ENCODE assay signal across 9 cellular contexts in genomic region chr11:72081184-72081644, GRCh38. TPM values are rescaled to one million over a fixed set of nuclear protein-coding genes. Genes with fewer than 3 reads are reported as not detected.
DNase-seq lines count a peak whose midpoint lies in the region; ATAC-seq and TF ChIP-seq lines count a peak whose summit lies in the region.
"Had no signal": no experiment of that assay in that cellular context is flagged by ENCODE, and none has a peak within 500 bp of the region (broad histone marks: within the 10 kb centered on the region; RNA-seq: fewer than 3 reads in every experiment).

No MANE protein-coding gene starts in this region.

- H3K4me1 ChIP-seq in Caco-2: peaks cover 19% of the 10 kb centered on the region
- H3K4me1 ChIP-seq in Panc1 (ENCODE audit: control insufficient read depth, insufficient read depth, low read length): peaks cover 19% of the 10 kb centered on the region

- ATAC-seq in Panc1 (no peak), HG03521 (IDR thresholded peaks at IDR 0.05; ENCODE audit: unreplicated experiment) (no peak), HG03354 (IDR thresholded peaks at IDR 0.05; ENCODE audit: poor library complexity, severe bottlenecking, unreplicated experiment) (no peak), sciatic nerve (no peak)

- POLR2A ChIA-PET in Caco-2 (lab: Charles Lee) (interaction anchor here (0.5 to 2.0 kb wide), 4 partner anchors 26 to 276 kb away, joined by 3 to 15 read pairs (median 9); partner anchors contain the start of gene ANAPC15), Panc1 (lab: Charles Lee) (interaction anchor here (0.6 to 0.9 kb wide), 3 partner anchors 11 to 994 kb away, joined by 3 to 4 read pairs (median 3); no protein-coding TSS in a partner anchor)

- DNase-seq in Caco-2 (no peak), Panc1 (ENCODE audit: low read depth, low spot score) (no peak), epithelial cell of esophagus (ENCODE audit: low read depth) (no peak), osteocyte (ENCODE audit: extremely low spot score, unreplicated experiment) (no peak), kidney tubule cell (ENCODE audit: low spot score) (no peak), sciatic nerve (ENCODE audit: low spot score) (no peak)
- DNase-seq: retina had no signal

- peaks cover 28% of the 10 kb centered on the region for H3K4me1 Mint-ChIP-seq in Caco-2 (ENCODE audit: low read depth, unreplicated experiment)
- peaks cover 28% of the 10 kb centered on the region for H3K4me1 Mint-ChIP-seq in osteocyte (ENCODE audit: unreplicated experiment)

- TSS peak; percentile 59 for BruUV-seq in Caco-2 (replicated peaks; lab: Mats Ljungman, UMichigan)
- BruUV-seq in Panc1 (replicated peaks; lab: Mats Ljungman, UMichigan): TSS peak; percentile 88

- in situ Hi-C loops in Panc1 (cut with HindIII; ENCODE audit: low pct_unique_long_range_greater_than_20kb, low sequenced_read_pairs): no loop called here

- H3K27me3 ChIP-seq in Caco-2 (replicated peaks; ENCODE audit: control insufficient read depth, insufficient read depth, low read length) (no peaks in the 10 kb centered on the region), Panc1 (ENCODE audit: control insufficient read depth, insufficient read depth, low read length) (no peaks in the 10 kb centered on the region)

- peak overlapping the region; percentile 67 for H3K4me3 ChIP-seq in Caco-2 (ENCODE audit: low read depth, low read length)
- peak overlapping the region; percentile 58 to 92 for H3K4me3 ChIP-seq in Panc1 (ENCODE audit: low read depth in 2 of 2, low read length in 2 of 2)
- peak overlapping the region; percentile 58 for H3K4me3 ChIP-seq in epithelial cell of esophagus (ENCODE audit: low read length)

- H3K27ac ChIP-seq in Panc1 (ENCODE audit: low read length): peak overlapping the region; percentile 92

- CTCF ChIA-PET in Caco-2 (lab: Charles Lee): interaction anchor here (1.2 to 1.7 kb wide), 2 partner anchors 10 to 56 kb away, joined by 10 to 16 read pairs; no protein-coding TSS in a partner anchor
- CTCF ChIA-PET in Panc1 (lab: Charles Lee): interaction anchor here (1.2 kb wide), 2 partner anchors 10 to 56 kb away, joined by 3 to 5 read pairs; no protein-coding TSS in a partner anchor

- peak overlapping the region; percentile 99 for H3K27ac Mint-ChIP-seq in Caco-2 (ENCODE audit: unreplicated experiment)
- H3K27ac Mint-ChIP-seq in osteocyte (ENCODE audit: unreplicated experiment): peak overlapping the region; percentile 99

- H3K4me3 Mint-ChIP-seq in Caco-2 (ENCODE audit: unreplicated experiment) (peak overlapping the region; percentile 86), osteocyte (ENCODE audit: unreplicated experiment) (peak overlapping the region; percentile 88)

- no peak for TF ChIP-seq CTCF in Caco-2 (IDR thresholded peaks at IDR 0.05; ENCODE audit: insufficient read depth in 1 of 2, low read depth in 1 of 2, low read length in 1 of 2, severe bottlenecking in 1 of 2, unreplicated experiment in 1 of 2)
- TF ChIP-seq CTCF in Panc1 (IDR thresholded peaks at IDR 0.05): no peak
- TF ChIP-seq CTCF in epithelial cell of esophagus (IDR thresholded peaks at IDR 0.05; ENCODE audit: insufficient read depth, low read depth, low read length, missing control alignments): no peak
- TF ChIP-seq CTCF in osteocyte (IDR thresholded peaks at IDR 0.05): no peak

- intact Hi-C loops in Caco-2 (cut with micrococcal nuclease; ENCODE audit: unreplicated experiment) (loop anchor here (2.0 to 5.0 kb wide), 2 partner anchors 56 to 351 kb away; partner anchors contain the start of gene CLPB), Panc1 (cut with micrococcal nuclease; ENCODE audit: unreplicated experiment) (no loop called here), sciatic nerve (cut with DNase I) (no loop called here)

- H3K27me3 Mint-ChIP-seq in Caco-2 (ENCODE audit: insufficient read depth, unreplicated experiment): no peaks in the 10 kb centered on the region
- no peaks in the 10 kb centered on the region for H3K27me3 Mint-ChIP-seq in osteocyte (ENCODE audit: unreplicated experiment)

- H3K36me3 Mint-ChIP-seq in Caco-2 (ENCODE audit: insufficient read depth, unreplicated experiment) (peaks cover 11% of the 10 kb centered on the region), osteocyte (ENCODE audit: unreplicated experiment) (peaks cover 4% of the 10 kb centered on the region)

- H3K9me3 Mint-ChIP-seq in Caco-2 (ENCODE audit: unreplicated experiment) (no peaks in the 10 kb centered on the region), osteocyte (ENCODE audit: unreplicated experiment) (no peaks in the 10 kb centered on the region)

- no peaks in the 10 kb centered on the region for H3K36me3 ChIP-seq in Caco-2 (ENCODE audit: control insufficient read depth, insufficient read depth, low read length)
- no peaks in the 10 kb centered on the region for H3K36me3 ChIP-seq in Panc1 (ENCODE audit: control insufficient read depth, insufficient read depth, low read length)

- H3K9me3 ChIP-seq in Caco-2: no peaks in the 10 kb centered on the region
- H3K9me3 ChIP-seq in Panc1 (ENCODE audit: control insufficient read depth, insufficient read depth, low read depth, low read length): no peaks in the 10 kb centered on the region

RNA-seq across cellular contexts. Expression of gene LRRC51, which starts 0.6 kb away (rescaled TPM):
- total RNA-seq in Caco-2 (2022): 13.7 and 13.8 TPM in 2 replicates
- total RNA-seq in Panc1 (2021; ENCODE audit: unreplicated experiment): 13.4 TPM
- 14.2 TPM for polyA plus RNA-seq in Panc1 (2012; ENCODE audit: insufficient read length)
- total RNA-seq in osteocyte: 9.1 and 10.9 TPM in 2 replicates
- total RNA-seq in sciatic nerve: 8.7 TPM

RNA-seq across cellular contexts. Expression of gene NUMA1, which starts 0.9 kb away (rescaled TPM):
- total RNA-seq in Caco-2 (2022) (182 and 190 TPM in 2 replicates), Panc1 (2021; ENCODE audit: unreplicated experiment) (145 TPM), osteocyte (238 and 247 TPM in 2 replicates), sciatic nerve (241 TPM)
- 138 TPM for polyA plus RNA-seq in Panc1 (2012; ENCODE audit: insufficient read length)

RNA-seq across cellular contexts. Expression of gene LAMTOR1, which starts 21.9 kb away (rescaled TPM):
- 158 and 170 TPM in 2 replicates for total RNA-seq in Caco-2 (2022)
- total RNA-seq in Panc1 (2021; ENCODE audit: unreplicated experiment): 126 TPM
- polyA plus RNA-seq in Panc1 (2012; ENCODE audit: insufficient read length): 271 TPM
- total RNA-seq in osteocyte: 95.4 and 96.8 TPM in 2 replicates
- 70.8 TPM for total RNA-seq in sciatic nerve

RNA-seq across cellular contexts. Expression of gene TOMT, which starts 24.5 kb away (rescaled TPM):
- total RNA-seq in Caco-2 (2022): not detected in 2 replicates
- total RNA-seq in Panc1 (2021; ENCODE audit: unreplicated experiment): not detected
- polyA plus RNA-seq in Panc1 (2012; ENCODE audit: insufficient read length): not detected
- not detected in 2 replicates for total RNA-seq in osteocyte
- not detected for total RNA-seq in sciatic nerve

RNA-seq across cellular contexts. Expression of gene ANAPC15, which starts 31.3 kb away (rescaled TPM):
- total RNA-seq in Caco-2 (2022) (98.6 and 105 TPM in 2 replicates), Panc1 (2021; ENCODE audit: unreplicated experiment) (78.2 TPM), osteocyte (32.1 and 32.3 TPM in 2 replicates), sciatic nerve (21.4 TPM)
- polyA plus RNA-seq in Panc1 (2012; ENCODE audit: insufficient read length): 86.4 TPM
